22 cellular contexts compared by ENCODE assay signal in genomic region chr6:169225887-169226286, GRCh38. TPM values are rescaled to one million over a fixed set of nuclear protein-coding genes. Genes with fewer than 3 reads are reported as not detected.
DNase-seq lines count a peak whose midpoint lies in the region; ATAC-seq and TF ChIP-seq lines count a peak whose summit lies in the region.
"Had no signal": no experiment of that assay in that cellular context is flagged by ENCODE, and none has a peak within 500 bp of the region (broad histone marks: within the 10 kb centered on the region; RNA-seq: fewer than 3 reads in every experiment).

No MANE protein-coding gene starts in this region.

- H3K27ac ChIP-seq in coronary artery, result peak overlapping the region; percentile 77 to 91
- no peak overlapping the region for H3K27ac ChIP-seq in MM.1S (ENCODE audit: low read length)

- ATAC-seq in activated CD8-positive, alpha-beta memory T cell treated with anti-CD3 and anti-CD28 coated beads, Interleukin-2, amount 10 ng/mL, durations not matched to agents 7 days and 5 days, result no peak
- ATAC-seq in omental fat pad (ENCODE audit: low FRiP score), result no peak
- ATAC-seq in activated CD8-positive, alpha-beta T cell treated with anti-CD3 and anti-CD28 coated beads, Interleukin-2, amount 10 ng/mL, durations not matched to agents 7 days and 5 days, result no peak
- ATAC-seq in HG03045 (IDR thresholded peaks at IDR 0.05; ENCODE audit: unreplicated experiment), result no peak
- ATAC-seq: GM12878, GM23338 had no signal

- H3F3A ChIP-seq in MM.1S (ENCODE audit: insufficient read depth, low read length), result no peaks in the 10 kb centered on the region

- no peaks in the 10 kb centered on the region for H3K27me3 Mint-ChIP-seq in activated CD8-positive, alpha-beta memory T cell treated with anti-CD3 and anti-CD28 coated beads, Interleukin-2, amount 10 ng/mL, durations not matched to agents 7 days and 5 days
- H3K27me3 Mint-ChIP-seq in activated CD8-positive, alpha-beta T cell treated with anti-CD3 and anti-CD28 coated beads, Interleukin-2, amount 10 ng/mL, durations not matched to agents 7 days and 5 days (ENCODE audit: low read depth), result no peaks in the 10 kb centered on the region

- H4K20me1 ChIP-seq in MM.1S (ENCODE audit: insufficient read depth, low read length), result no peaks in the 10 kb centered on the region

- DNase-seq in activated CD8-positive, alpha-beta memory T cell treated with anti-CD3 and anti-CD28 coated beads, Interleukin-2, amount 10 ng/mL, durations not matched to agents 7 days and 5 days, result peak; percentile 4
- DNase-seq in activated CD8-positive, alpha-beta memory T cell treated with anti-CD3 and anti-CD28 coated beads, Interleukin-2, amount 50 U/mL, for 4 hours, result no peak
- peak; percentile 55 for DNase-seq in coronary artery (ENCODE audit: low spot score)
- DNase-seq in omental fat pad (ENCODE audit: low spot score), result peak; percentile 9
- DNase-seq in MM.1S, result no peak
- no peak for DNase-seq in activated CD8-positive, alpha-beta T cell treated with anti-CD3 and anti-CD28 coated beads, Interleukin-2, amount 10 ng/mL, durations not matched to agents 7 days and 5 days
- DNase-seq in COLO829 (ENCODE audit: low spot score), result no peak
- DNase-seq: 8988T; BE2C; CD4-positive, alpha-beta T cell; DMS153; NCI-H1048; NCI-H1436; NCI-H1930; NCI-H226; NCI-H524; NCI-H82; OCI-M1; SHP77 treated with DMSO at 0.1 percent for 48 hours had no signal

- CTCF ChIA-PET in activated CD8-positive, alpha-beta memory T cell treated with anti-CD3 and anti-CD28 coated beads, Interleukin-2, amount 10 ng/mL, durations not matched to agents 7 days and 5 days (lab: Charles Lee), result no interaction called here
- CTCF ChIA-PET in activated CD8-positive, alpha-beta T cell treated with anti-CD3 and anti-CD28 coated beads, Interleukin-2, amount 10 ng/mL, durations not matched to agents 7 days and 5 days (lab: Charles Lee), result no interaction called here

- H3K27ac Mint-ChIP-seq in activated CD8-positive, alpha-beta memory T cell treated with anti-CD3 and anti-CD28 coated beads, Interleukin-2, amount 10 ng/mL, durations not matched to agents 7 days and 5 days, result no peak overlapping the region
- H3K27ac Mint-ChIP-seq in activated CD8-positive, alpha-beta T cell treated with anti-CD3 and anti-CD28 coated beads, Interleukin-2, amount 10 ng/mL, durations not matched to agents 7 days and 5 days, result no peak overlapping the region
- H3K27ac Mint-ChIP-seq: CD4-positive, alpha-beta T cell; GM23338 had no signal

- no peaks in the 10 kb centered on the region for H3K79me2 ChIP-seq in MM.1S (ENCODE audit: low read length)

- H3K9me2 ChIP-seq in MM.1S (replicated peaks; ENCODE audit: insufficient read depth, low read length), result no peaks in the 10 kb centered on the region

- no peaks in the 10 kb centered on the region for H3K36me3 Mint-ChIP-seq in activated CD8-positive, alpha-beta memory T cell treated with anti-CD3 and anti-CD28 coated beads, Interleukin-2, amount 10 ng/mL, durations not matched to agents 7 days and 5 days
- H3K36me3 Mint-ChIP-seq in activated CD8-positive, alpha-beta T cell treated with anti-CD3 and anti-CD28 coated beads, Interleukin-2, amount 10 ng/mL, durations not matched to agents 7 days and 5 days (ENCODE audit: low read depth), result no peaks in the 10 kb centered on the region

- no peaks in the 10 kb centered on the region for H3K4me1 ChIP-seq in MM.1S (ENCODE audit: low read length)

- no peak for TF ChIP-seq CTCF in coronary artery (IDR thresholded peaks at IDR 0.05)
- TF ChIP-seq CTCF in omental fat pad (IDR thresholded peaks at IDR 0.05), result no peak
- TF ChIP-seq CTCF in MM.1S (IDR thresholded peaks at IDR 0.05; ENCODE audit: low read length), result no peak

- H2AFZ ChIP-seq in MM.1S (ENCODE audit: low read length), result no peak overlapping the region
- H2AFZ ChIP-seq: GM23338 had no signal

- no peaks in the 10 kb centered on the region for H3K36me3 ChIP-seq in MM.1S (replicated peaks; ENCODE audit: insufficient read depth, low read length)
- H3K36me3 ChIP-seq: BE2C had no signal

- no peaks in the 10 kb centered on the region for H3K27me3 ChIP-seq in MM.1S (replicated peaks; ENCODE audit: insufficient read depth, low read length)
- H3K27me3 ChIP-seq: BE2C had no signal

- H3K9me3 Mint-ChIP-seq in activated CD8-positive, alpha-beta memory T cell treated with anti-CD3 and anti-CD28 coated beads, Interleukin-2, amount 10 ng/mL, durations not matched to agents 7 days and 5 days (ENCODE audit: low read depth), result no peaks in the 10 kb centered on the region
- no peaks in the 10 kb centered on the region for H3K9me3 Mint-ChIP-seq in activated CD8-positive, alpha-beta T cell treated with anti-CD3 and anti-CD28 coated beads, Interleukin-2, amount 10 ng/mL, durations not matched to agents 7 days and 5 days (ENCODE audit: insufficient read depth)
- H3K9me3 Mint-ChIP-seq: CD4-positive, alpha-beta T cell had no signal

- H3K4me3 Mint-ChIP-seq in activated CD8-positive, alpha-beta memory T cell treated with anti-CD3 and anti-CD28 coated beads, Interleukin-2, amount 10 ng/mL, durations not matched to agents 7 days and 5 days, result no peak overlapping the region
- H3K4me3 Mint-ChIP-seq in activated CD8-positive, alpha-beta T cell treated with anti-CD3 and anti-CD28 coated beads, Interleukin-2, amount 10 ng/mL, durations not matched to agents 7 days and 5 days, result no peak overlapping the region
- H3K4me3 Mint-ChIP-seq: CD4-positive, alpha-beta T cell; GM23338 had no signal

- no peak overlapping the region for H3K4me2 ChIP-seq in MM.1S (ENCODE audit: low read depth, low read length)
- H3K4me2 ChIP-seq: GM23338 had no signal

- no peak overlapping the region for H3K9ac ChIP-seq in MM.1S (ENCODE audit: low read length)

- H3K9me3 ChIP-seq in MM.1S (replicated peaks; ENCODE audit: insufficient read depth, low read length), result no peaks in the 10 kb centered on the region
- H3K9me3 ChIP-seq: BE2C had no signal

- no peaks in the 10 kb centered on the region for H3K4me1 Mint-ChIP-seq in activated CD8-positive, alpha-beta memory T cell treated with anti-CD3 and anti-CD28 coated beads, Interleukin-2, amount 10 ng/mL, durations not matched to agents 7 days and 5 days
- no peaks in the 10 kb centered on the region for H3K4me1 Mint-ChIP-seq in activated CD8-positive, alpha-beta T cell treated with anti-CD3 and anti-CD28 coated beads, Interleukin-2, amount 10 ng/mL, durations not matched to agents 7 days and 5 days (ENCODE audit: low read depth)
- H3K4me1 Mint-ChIP-seq: GM23338 had no signal

- H3K4me3 ChIP-seq in coronary artery (no peak overlapping the region), MM.1S (ENCODE audit: low read length) (no peak overlapping the region)
- H3K4me3 ChIP-seq: GM12878, GM23338 had no signal

- POLR2A ChIA-PET in activated CD8-positive, alpha-beta T cell treated with anti-CD3 and anti-CD28 coated beads, Interleukin-2, amount 10 ng/mL, durations not matched to agents 7 days and 5 days (lab: Charles Lee), result no interaction called here

RNA-seq across cellular contexts. Expression of gene THBS2, which starts 27.8 kb away (rescaled TPM):
- not detected for total RNA-seq in activated CD8-positive, alpha-beta memory T cell treated with anti-CD3 and anti-CD28 coated beads, Interleukin-2, amount 10 ng/mL, durations not matched to agents 7 days and 5 days
- 100 to 1,000 TPM in 2 of 4 donors, 10 to 100 TPM in 2; 53.5 to 115 (median 93.8) TPM for total RNA-seq in omental fat pad
- total RNA-seq in activated CD8-positive, alpha-beta T cell treated with anti-CD3 and anti-CD28 coated beads, Interleukin-2, amount 10 ng/mL, durations not matched to agents 7 days and 5 days, result not detected
- total RNA-seq: CD4-positive, alpha-beta T cell had no signal

Comparison
In these comparisons a context has a peak if more than half of its experiments do, and no peak if none do; other contexts are left out.
1. DNase-seq: peak in activated CD8-positive, alpha-beta memory T cell treated with anti-CD3 and anti-CD28 coated beads, Interleukin-2, amount 10 ng/mL, durations not matched to agents 7 days and 5 days (single experiment), coronary artery (single experiment) and omental fat pad (single experiment); none in activated CD8-positive, alpha-beta memory T cell treated with anti-CD3 and anti-CD28 coated beads, Interleukin-2, amount 50 U/mL, for 4 hours (single experiment), MM.1S (single experiment), activated CD8-positive, alpha-beta T cell treated with anti-CD3 and anti-CD28 coated beads, Interleukin-2, amount 10 ng/mL, durations not matched to agents 7 days and 5 days (single experiment) and COLO829 (single experiment).
2. RNA of gene THBS2, which starts 27.8 kb away (total RNA-seq): 53.5 to 115 TPM in omental fat pad; not detected in activated CD8-positive, alpha-beta memory T cell treated with anti-CD3 and anti-CD28 coated beads, Interleukin-2, amount 10 ng/mL, durations not matched to agents 7 days and 5 days and not detected in activated CD8-positive, alpha-beta T cell treated with anti-CD3 and anti-CD28 coated beads, Interleukin-2, amount 10 ng/mL, durations not matched to agents 7 days and 5 days; every median in the first group is over 10 times any median in the second.